In the genomic region with DNA sequence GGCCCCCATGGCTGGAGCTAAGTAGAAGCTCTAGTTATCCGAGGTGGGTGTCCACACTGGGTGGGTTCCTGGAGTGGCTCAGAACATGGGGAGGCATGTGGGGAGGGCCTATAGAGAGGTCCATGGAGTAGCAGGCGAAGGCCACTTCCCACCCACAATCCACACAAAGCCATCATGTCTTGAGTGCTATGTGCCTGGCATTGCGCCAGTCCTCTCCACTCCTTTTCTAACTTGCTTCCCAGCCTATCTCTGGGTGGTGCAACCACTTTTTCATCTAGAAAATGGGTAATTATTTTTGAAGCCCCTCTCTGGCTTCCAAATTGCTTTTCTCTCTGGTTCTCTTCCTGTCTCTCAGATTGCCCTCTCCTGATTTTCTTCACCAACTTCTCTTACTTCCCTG, we compare ENCODE assay signal across 27 cellular contexts.
"Had no signal": no experiment of that assay in that cellular context is flagged by ENCODE, and none has a peak within 500 bp of the region (broad histone marks: within the 10 kb centered on the region; RNA-seq: fewer than 3 reads in every experiment).

No MANE protein-coding gene starts in this region.

- H3K4me3 ChIP-seq: adrenal gland, breast epithelium, MG63, PC-9 had no signal

- DNase-seq: activated CD4-positive, alpha-beta T cell treated with anti-CD3 and anti-CD28 coated beads for 48 hours; activated CD4-positive, alpha-beta T cell treated with anti-CD3 and anti-CD28 coated beads, Interleukin-2, amount 50 U/mL, for 4 hours; activated CD4-positive, CD25-positive, alpha-beta regulatory T cell treated with anti-CD3 and anti-CD28 coated beads, Interleukin-2, amount 50 U/mL, for 72 hours; activated CD8-positive, alpha-beta memory T cell treated with anti-CD3 and anti-CD28 coated beads, Interleukin-2, amount 50 U/mL, for 48 hours; activated CD8-positive, alpha-beta T cell treated with anti-CD3 and anti-CD28 coated beads, Interleukin-2, amount 10 ng/mL, durations not matched to agents 7 days and 5 days; activated naive CD4-positive, alpha-beta T cell treated with anti-CD3 and anti-CD28 coated beads, Interleukin-2, amount 50 U/mL, for 16 hours; activated naive CD8-positive, alpha-beta T cell treated with anti-CD3 and anti-CD28 coated beads, Interleukin-2, amount 10 ng/mL, durations not matched to agents 7 days and 5 days; activated T-cell treated with anti-CD3 and anti-CD28 coated beads, Interleukin-2, amount 50 U/mL, for 1 hour; adrenal gland; aorta; caudate nucleus; MG63; MV-4-11; NCI-H1092 treated with DMSO at 0.1 percent for 48 hours; NCI-H1417 treated with DMSO at 0.1 percent for 48 hours; NCI-H1694; NCI-H2081; NCI-H2171; NCI-H226; NCI-H526; PC-9; SHP77 treated with DMSO at 0.1 percent for 48 hours; T-helper 17 cell; T-helper 9 cell had no signal

- H3K36me3 ChIP-seq: adrenal gland, breast epithelium, MG63 had no signal

- H3K27ac ChIP-seq: adrenal gland, breast epithelium, KMS-11, PC-9 had no signal

- H3K9me3 ChIP-seq: adrenal gland, breast epithelium, MG63 had no signal

- ATAC-seq: activated CD8-positive, alpha-beta T cell treated with anti-CD3 and anti-CD28 coated beads, Interleukin-2, amount 10 ng/mL, durations not matched to agents 7 days and 5 days; T-helper 17 cell; WTC11 had no signal

- H3K4me1 ChIP-seq: adrenal gland, breast epithelium had no signal

- H3K27me3 ChIP-seq: adrenal gland, breast epithelium, MG63 had no signal

- H2AFZ ChIP-seq: PC-9 had no signal

- H3K4me2 ChIP-seq: KMS-11, PC-9 had no signal

- H3K9ac ChIP-seq: KMS-11 had no signal
